8 cellular contexts compared by ENCODE assay signal in the genomic region with DNA sequence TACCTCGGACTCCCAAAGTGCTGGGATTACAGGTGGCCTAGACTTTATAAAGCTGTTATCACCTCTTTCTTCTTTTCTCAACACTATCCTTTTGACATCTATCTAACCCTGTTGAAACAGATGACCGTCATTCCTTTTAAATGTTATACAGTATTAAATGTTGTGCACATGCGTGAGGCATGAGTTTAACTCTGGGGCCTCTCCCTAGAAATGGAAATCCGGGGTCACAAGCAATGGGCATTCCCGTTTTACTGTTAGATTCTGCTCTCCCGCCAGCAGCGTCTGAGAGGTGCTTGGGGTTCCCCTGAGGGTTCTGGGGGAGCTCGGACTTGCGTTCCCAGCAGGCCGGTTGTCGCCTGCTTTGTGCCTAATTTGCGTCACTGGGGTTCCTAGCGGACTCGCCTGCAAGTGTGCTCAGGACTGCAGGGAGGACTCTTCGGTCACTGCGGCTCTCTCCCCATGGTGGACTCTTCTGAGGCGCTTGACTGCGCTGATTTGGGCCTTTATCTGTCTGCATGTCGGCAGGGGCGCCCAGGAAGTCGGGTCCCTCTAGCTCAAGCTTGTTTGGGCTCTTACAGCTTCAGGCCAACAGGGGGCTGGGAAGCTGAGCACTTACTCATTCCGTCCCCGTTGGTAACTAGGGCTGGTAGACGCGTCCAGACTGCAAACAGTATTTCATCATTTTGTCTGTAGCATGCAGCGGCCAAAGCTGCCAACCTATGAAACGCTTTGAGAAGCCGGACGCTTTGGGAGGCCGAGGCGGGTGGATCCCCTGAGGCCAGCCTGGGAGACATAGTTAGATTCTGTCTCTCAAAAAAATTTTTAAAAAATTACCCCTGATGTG. TPM values are rescaled to one million over a fixed set of nuclear protein-coding genes. Genes with fewer than 3 reads are reported as not detected.
DNase-seq lines count a peak whose midpoint lies in the region; ATAC-seq and TF ChIP-seq lines count a peak whose summit lies in the region.

No MANE protein-coding gene starts in this region.

- WGBS in stomach, 5 donors, result 45 to 53% (median 49%) methylated on average over 31 of the region's 31 CpGs

- H3K27me3 ChIP-seq in BJ (ENCODE audit: control insufficient read depth, insufficient read depth, low read length), result no peaks in the 10 kb centered on the region
- no peaks in the 10 kb centered on the region for H3K27me3 ChIP-seq in RWPE2 (ENCODE audit: insufficient read depth, poor library complexity, severe bottlenecking)
- H3K27me3 ChIP-seq in neuron (ENCODE audit: insufficient read depth, low read length), result no peaks in the 10 kb centered on the region
- no peaks in the 10 kb centered on the region for H3K27me3 ChIP-seq in stomach

- POLR2A ChIA-PET in BJ (lab: Charles Lee), result no interaction called here

- intact Hi-C loops in stomach (cut with DNase I; ENCODE audit: low total_unique reads), result no loop called here

- H3K9me3 ChIP-seq in RWPE2 (ENCODE audit: severe bottlenecking), result no peaks in the 10 kb centered on the region
- H3K9me3 ChIP-seq in neuron (ENCODE audit: low read length), result no peaks in the 10 kb centered on the region
- no peaks in the 10 kb centered on the region for H3K9me3 ChIP-seq in stomach

- DNase-seq in BJ (ENCODE audit: low read depth) (peak; percentile 66), RWPE2 (ENCODE audit: low spot score) (peak; percentile 80), fibroblast of villous mesenchyme (ENCODE audit: low read depth) (peak; percentile 97), stomach (peak; percentile 58)
- peak; percentile 88 for DNase-seq in activated effector memory CD4-positive, alpha-beta T cell treated with anti-CD3 and anti-CD28 coated beads, Interleukin-2, amount 50 U/mL, for 16 hours

- H3K27ac ChIP-seq in RWPE2 (ENCODE audit: poor library complexity, severe bottlenecking) (peak overlapping the region; percentile 82), stomach (peak overlapping the region; percentile 82 to 98 (median 89))

- H3K4me1 ChIP-seq in RWPE2 (ENCODE audit: insufficient read depth, poor library complexity, severe bottlenecking), result peaks cover 10% of the 10 kb centered on the region
- H3K4me1 ChIP-seq in neuron (ENCODE audit: insufficient read depth, low read length), result peaks cover 18% of the 10 kb centered on the region
- H3K4me1 ChIP-seq in stomach, result peaks cover 15 to 39% (median 27%) of the 10 kb centered on the region in 4 donors

- no peak for TF ChIP-seq POLR2A in stomach (IDR thresholded peaks at IDR 0.05)

- TF ChIP-seq EP300 in stomach (IDR thresholded peaks at IDR 0.05), result no peak

- H3K36me3 ChIP-seq in BJ (ENCODE audit: control insufficient read depth, insufficient read depth, low read length), result peaks cover 6% of the 10 kb centered on the region
- H3K36me3 ChIP-seq in RWPE2 (ENCODE audit: low read depth), result peaks cover 33% of the 10 kb centered on the region
- peaks cover 32% of the 10 kb centered on the region for H3K36me3 ChIP-seq in neuron (ENCODE audit: insufficient read depth, low read length)
- H3K36me3 ChIP-seq in stomach, result peaks cover 14 to 28% (median 25%) of the 10 kb centered on the region in 4 donors

- H3K4me3 ChIP-seq in BJ (ENCODE audit: low read depth, low read length) (peak overlapping the region; percentile 55), RWPE2 (ENCODE audit: severe bottlenecking) (peak overlapping the region; percentile 98), fibroblast of villous mesenchyme (ENCODE audit: low read depth, low read length) (peak overlapping the region; percentile 67), neuron (ENCODE audit: low read length) (no peak overlapping the region), stomach (peak overlapping the region; percentile 87 to 96 (median 94))

- peak; percentile 73 for TF ChIP-seq CTCF in BJ (IDR thresholded peaks at IDR 0.05; ENCODE audit: insufficient read depth, low read depth, low read length)
- TF ChIP-seq CTCF in RWPE2 (IDR thresholded peaks at IDR 0.05; ENCODE audit: poor library complexity, severe bottlenecking), result peak; percentile 55
- TF ChIP-seq CTCF in fibroblast of villous mesenchyme (IDR thresholded peaks at IDR 0.05; ENCODE audit: insufficient read depth, low read depth, low read length), result peak; percentile 83
- TF ChIP-seq CTCF in stomach (IDR thresholded peaks at IDR 0.05), result peak in 5 of 7 experiments; percentile 14 to 44 (median 38)

- CTCF ChIA-PET in BJ (lab: Yijun Ruan, JAX), result interaction anchor here (0.6 to 1.7 kb wide), 10 partner anchors 8 to 44 kb away, joined by 3 to 6 read pairs (median 3); no protein-coding TSS in a partner anchor

- H2AFZ ChIP-seq in neuron (ENCODE audit: low read depth, low read length), result peak overlapping the region; percentile 67

- ATAC-seq in GM18907 (IDR thresholded peaks at IDR 0.05; ENCODE audit: unreplicated experiment) (peak; percentile 60), HG03196 (IDR thresholded peaks at IDR 0.05; ENCODE audit: unreplicated experiment) (peak; percentile 39), RWPE2 (ENCODE audit: low read depth) (peak; percentile 86)

RNA-seq across cellular contexts. Expression of gene RAN, which starts 1.2 kb away (rescaled TPM):
- polyA plus RNA-seq in BJ (2011; rRNA removed) (1,011 and 1,490 TPM in 2 replicates), stomach (100 to 1,000 TPM; 290 to 352 (median 345) TPM)
- 336 and 424 TPM in 2 replicates for polyA minus RNA-seq in BJ (2011; rRNA and poly(A)+ RNA removed)
- total RNA-seq in fibroblast of villous mesenchyme (514 and 614 TPM in 2 replicates), stomach (100 to 1,000 TPM in 2 of 5 donors, 10 to 100 TPM in 3; 52.4 to 248 (median 98.2) TPM)

RNA-seq across cellular contexts. Expression of gene STX2, which starts 31.6 kb away (rescaled TPM):
- polyA plus RNA-seq in BJ (2011; rRNA removed) (26.0 and 43.1 TPM in 2 replicates), stomach (1 to 10 TPM; 7.4 to 9.3 (median 8.4) TPM)
- polyA minus RNA-seq in BJ (2011; rRNA and poly(A)+ RNA removed), result 13.0 and 18.4 TPM in 2 replicates
- total RNA-seq in fibroblast of villous mesenchyme (41.9 and 58.3 TPM in 2 replicates), stomach (10 to 100 TPM in 2 of 5 donors, 1 to 10 TPM in 3; 5.3 to 27.2 (median 9.0) TPM)
